Comparison of ENCODE assay signal across 1 cellular context in the genomic region with DNA sequence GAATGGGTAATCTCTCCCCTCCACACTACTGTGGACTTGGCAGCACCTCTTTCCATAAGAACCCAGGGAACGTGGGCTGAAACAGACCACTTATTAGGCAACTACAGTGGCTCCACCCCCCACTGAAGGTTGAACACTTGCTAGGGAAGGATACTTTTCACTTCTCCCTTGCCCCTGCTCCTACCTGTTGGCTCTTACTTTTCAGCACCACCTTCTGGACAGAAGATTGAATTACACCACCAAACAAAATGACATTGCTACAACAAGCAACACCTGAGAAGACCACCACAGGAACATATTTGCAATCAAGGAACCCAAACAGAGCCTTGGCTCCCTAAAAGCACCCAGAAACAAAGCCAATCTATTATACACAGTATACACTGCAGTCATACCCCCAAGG.
TF ChIP-seq lines count a peak whose summit lies in the region.

No MANE protein-coding gene starts in this region.

TF ChIP-seq in WTC11, 78 proteins besides CTCF, POLR2A, EP300 and RAD21 (continued from another document):
- TF ChIP-seq, protein P1, sequence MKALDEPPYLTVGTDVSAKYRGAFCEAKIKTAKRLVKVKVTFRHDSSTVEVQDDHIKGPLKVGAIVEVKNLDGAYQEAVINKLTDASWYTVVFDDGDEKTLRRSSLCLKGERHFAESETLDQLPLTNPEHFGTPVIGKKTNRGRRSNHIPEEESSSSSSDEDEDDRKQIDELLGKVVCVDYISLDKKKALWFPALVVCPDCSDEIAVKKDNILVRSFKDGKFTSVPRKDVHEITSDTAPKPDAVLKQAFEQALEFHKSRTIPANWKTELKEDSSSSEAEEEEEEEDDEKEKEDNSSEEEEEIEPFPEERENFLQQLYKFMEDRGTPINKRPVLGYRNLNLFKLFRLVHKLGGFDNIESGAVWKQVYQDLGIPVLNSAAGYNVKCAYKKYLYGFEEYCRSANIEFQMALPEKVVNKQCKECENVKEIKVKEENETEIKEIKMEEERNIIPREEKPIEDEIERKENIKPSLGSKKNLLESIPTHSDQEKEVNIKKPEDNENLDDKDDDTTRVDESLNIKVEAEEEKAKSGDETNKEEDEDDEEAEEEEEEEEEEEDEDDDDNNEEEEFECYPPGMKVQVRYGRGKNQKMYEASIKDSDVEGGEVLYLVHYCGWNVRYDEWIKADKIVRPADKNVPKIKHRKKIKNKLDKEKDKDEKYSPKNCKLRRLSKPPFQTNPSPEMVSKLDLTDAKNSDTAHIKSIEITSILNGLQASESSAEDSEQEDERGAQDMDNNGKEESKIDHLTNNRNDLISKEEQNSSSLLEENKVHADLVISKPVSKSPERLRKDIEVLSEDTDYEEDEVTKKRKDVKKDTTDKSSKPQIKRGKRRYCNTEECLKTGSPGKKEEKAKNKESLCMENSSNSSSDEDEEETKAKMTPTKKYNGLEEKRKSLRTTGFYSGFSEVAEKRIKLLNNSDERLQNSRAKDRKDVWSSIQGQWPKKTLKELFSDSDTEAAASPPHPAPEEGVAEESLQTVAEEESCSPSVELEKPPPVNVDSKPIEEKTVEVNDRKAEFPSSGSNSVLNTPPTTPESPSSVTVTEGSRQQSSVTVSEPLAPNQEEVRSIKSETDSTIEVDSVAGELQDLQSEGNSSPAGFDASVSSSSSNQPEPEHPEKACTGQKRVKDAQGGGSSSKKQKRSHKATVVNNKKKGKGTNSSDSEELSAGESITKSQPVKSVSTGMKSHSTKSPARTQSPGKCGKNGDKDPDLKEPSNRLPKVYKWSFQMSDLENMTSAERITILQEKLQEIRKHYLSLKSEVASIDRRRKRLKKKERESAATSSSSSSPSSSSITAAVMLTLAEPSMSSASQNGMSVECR (CRISPR knock-in tag; IDR thresholded peaks at IDR 0.05; ENCODE audit: borderline replicate concordance) = no peak
- TF ChIP-seq, protein P2, sequence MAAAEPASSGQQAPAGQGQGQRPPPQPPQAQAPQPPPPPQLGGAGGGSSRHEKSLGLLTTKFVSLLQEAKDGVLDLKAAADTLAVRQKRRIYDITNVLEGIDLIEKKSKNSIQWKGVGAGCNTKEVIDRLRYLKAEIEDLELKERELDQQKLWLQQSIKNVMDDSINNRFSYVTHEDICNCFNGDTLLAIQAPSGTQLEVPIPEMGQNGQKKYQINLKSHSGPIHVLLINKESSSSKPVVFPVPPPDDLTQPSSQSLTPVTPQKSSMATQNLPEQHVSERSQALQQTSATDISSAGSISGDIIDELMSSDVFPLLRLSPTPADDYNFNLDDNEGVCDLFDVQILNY (CRISPR knock-in tag; IDR thresholded peaks at IDR 0.05) = no peak
